In the genomic region with DNA sequence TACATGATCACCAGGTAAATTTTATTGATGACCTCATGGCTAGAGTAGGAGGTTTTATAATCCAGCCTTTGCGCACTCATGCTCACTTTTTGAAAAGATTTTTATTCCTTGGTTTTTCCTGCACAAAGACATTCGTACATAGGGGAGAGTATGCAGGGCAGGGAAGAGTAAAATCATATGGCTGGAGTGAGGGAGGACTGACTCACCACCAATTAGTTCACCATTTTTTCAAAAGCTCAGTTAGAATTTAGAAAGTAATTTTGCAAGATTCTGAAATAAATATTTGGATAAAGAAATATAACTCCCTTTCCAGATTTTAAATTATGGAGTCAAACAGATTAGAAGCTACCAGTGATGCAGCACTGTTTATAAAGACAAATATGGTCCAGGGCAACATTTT, we compare ENCODE assay signal across 17 cellular contexts.
A peak's percentile ranks its signal among the peaks of the same experiment; 100 is the strongest.
DNase-seq lines count a peak whose midpoint lies in the region; TF ChIP-seq lines count a peak whose summit lies in the region.
"Had no signal": no experiment of that assay in that cellular context is flagged by ENCODE, and none has a peak within 500 bp of the region (broad histone marks: within the 10 kb centered on the region; RNA-seq: fewer than 3 reads in every experiment).

No MANE protein-coding gene starts in this region.

- H3K4me2 ChIP-seq in GM23248 (ENCODE audit: unreplicated experiment): no peak overlapping the region
- no peak overlapping the region for H3K4me2 ChIP-seq in osteoblast (ENCODE audit: insufficient read depth, low read length)
- H3K4me2 ChIP-seq: A549, GM23338 had no signal

- DNase-seq in AG20443 (ENCODE audit: low spot score): peak; percentile 10
- peak; percentile 45 for DNase-seq in GM23248
- peak; percentile 32 for DNase-seq in epithelial cell of esophagus (ENCODE audit: low read depth)
- peak; percentile 18 for DNase-seq in osteoblast (ENCODE audit: insufficient read length, low spot score, missing footprints)
- no peak for DNase-seq in NCI-H1694 treated with DMSO at 0.1 percent for 48 hours (lab: John Stamatoyannopoulos, UW)
- DNase-seq in islet precursor cell: no peak
- DNase-seq in NCI-H146 (lab: John Stamatoyannopoulos, UW): no peak
- DNase-seq: C1 segment of cervical spinal cord, DMS79, NCI-H1105 treated with DMSO at 0.1 percent for 48 hours, NCI-H187, NCI-H526, PC-3 had no signal

- H3K4me1 ChIP-seq in GM23248 (ENCODE audit: insufficient read depth): no peaks in the 10 kb centered on the region
- no peaks in the 10 kb centered on the region for H3K4me1 ChIP-seq in osteoblast (ENCODE audit: insufficient read depth, low read length)
- H3K4me1 ChIP-seq: A549 had no signal

- H3K9me2 ChIP-seq in GM23248 (ENCODE audit: insufficient read depth): no peaks in the 10 kb centered on the region

- H3K27me3 ChIP-seq in GM23248 (replicated peaks; ENCODE audit: insufficient read depth): no peaks in the 10 kb centered on the region
- peaks cover 34% of the 10 kb centered on the region for H3K27me3 ChIP-seq in osteoblast (ENCODE audit: insufficient read depth, low read length)

- H3K36me3 ChIP-seq in GM23248 (ENCODE audit: low read depth): no peaks in the 10 kb centered on the region
- H3K36me3 ChIP-seq in osteoblast (ENCODE audit: insufficient read depth, low read length): no peaks in the 10 kb centered on the region

- no peak overlapping the region for H3K9ac ChIP-seq in GM23248

- H3K9me3 ChIP-seq in GM23248 (ENCODE audit: low read depth) (no peaks in the 10 kb centered on the region), osteoblast (ENCODE audit: low read depth, low read length) (no peaks in the 10 kb centered on the region)
- H3K9me3 ChIP-seq: A549 had no signal

- no peak overlapping the region for H3K4me3 ChIP-seq in GM23248
- H3K4me3 ChIP-seq in epithelial cell of esophagus (ENCODE audit: low read length): no peak overlapping the region
- H3K4me3 ChIP-seq in osteoblast (ENCODE audit: insufficient read depth, low read length): no peak overlapping the region
- H3K4me3 ChIP-seq: A549, GM23338, K562 had no signal

- H2AFZ ChIP-seq in GM23248: no peak overlapping the region
- no peak overlapping the region for H2AFZ ChIP-seq in osteoblast (ENCODE audit: low read length)
- H2AFZ ChIP-seq: GM23338 had no signal

- 55 to 61% methylated on average over 2 of the region's 2 CpGs for WGBS in GM23248 (ENCODE audit: low coverage in 1 of 2, low lambda C conversion rate in 2 of 2, missing lambda C conversion rate in 2 of 2), 2 experiments

- TF ChIP-seq CTCF in epithelial cell of esophagus (IDR thresholded peaks at IDR 0.05; ENCODE audit: insufficient read depth, low read depth, low read length, missing control alignments): no peak
- no peak for TF ChIP-seq CTCF in osteoblast (IDR thresholded peaks at IDR 0.05; ENCODE audit: extremely low read depth, low read depth, low read length)

- H3K79me2 ChIP-seq in GM23248 (ENCODE audit: insufficient read depth) (no peaks in the 10 kb centered on the region), osteoblast (ENCODE audit: insufficient read depth, low read length) (no peaks in the 10 kb centered on the region)

- H4K20me1 ChIP-seq in GM23248 (ENCODE audit: insufficient read depth) (no peaks in the 10 kb centered on the region), osteoblast (ENCODE audit: insufficient read depth, low read length) (no peaks in the 10 kb centered on the region)

- in situ Hi-C loops in GM23248 (cut with MboI): no loop called here

- H3K27ac ChIP-seq in GM23248 (no peak overlapping the region), osteoblast (ENCODE audit: low read depth, low read length) (no peak overlapping the region)
- H3K27ac ChIP-seq: A549, RWPE1 had no signal

- H3F3A ChIP-seq in GM23248 (ENCODE audit: insufficient read depth): peaks cover 8% of the 10 kb centered on the region; the same call in 1 of the 2 replicates

Comparison
In these comparisons a context has a peak if more than half of its experiments do, and no peak if none do; other contexts are left out.
1. DNase-seq: peak in AG20443 (single experiment), GM23248 (single experiment), epithelial cell of esophagus (single experiment) and osteoblast (single experiment); none in NCI-H1694 treated with DMSO at 0.1 percent for 48 hours (single experiment), islet precursor cell (single experiment) and NCI-H146 (single experiment).